Comparison of ENCODE assay signal across 20 cellular contexts in genomic region chr1:24507423-24507804, GRCh38. TPM values are rescaled to one million over a fixed set of nuclear protein-coding genes. Genes with fewer than 3 reads are reported as not detected.
DNase-seq lines count a peak whose midpoint lies in the region; ATAC-seq, FAIRE-seq and TF ChIP-seq lines count a peak whose summit lies in the region.
"Had no signal": no experiment of that assay in that cellular context is flagged by ENCODE, and none has a peak within 500 bp of the region (broad histone marks: within the 10 kb centered on the region; RNA-seq: fewer than 3 reads in every experiment).

No MANE protein-coding gene starts in this region.

- H4K12ac ChIP-seq in trophoblast cell (ENCODE audit: low read depth, low read length) = no peak overlapping the region

- H2BK20ac ChIP-seq in H1 (ENCODE audit: low read length) = no peak overlapping the region

- H2BK5ac ChIP-seq in H1 (ENCODE audit: low read depth, low read length) = no peak overlapping the region
- H2BK5ac ChIP-seq in trophoblast cell (ENCODE audit: low read depth, low read length, poor library complexity) = no peak overlapping the region

- no peak overlapping the region for H3K18ac ChIP-seq in H1 (ENCODE audit: extremely low read depth, low read length)
- H3K18ac ChIP-seq in trophoblast cell (ENCODE audit: low read length) = no peak overlapping the region

- POLR2A ChIA-PET in activated CD8-positive, alpha-beta T cell treated with anti-CD3 and anti-CD28 coated beads, Interleukin-2, amount 10 ng/mL, durations not matched to agents 7 days and 5 days (lab: Charles Lee) = interaction anchor here (0.8 to 1.3 kb wide), 4 partner anchors 10 to 92 kb away, joined by 3 to 4 read pairs (median 4); partner anchors contain the start of gene NIPAL3
- POLR2A ChIA-PET in H1 (lab: Charles Lee; ENCODE audit: partially characterized antibody) = no interaction called here

- no peak for TF ChIP-seq RAD21 in H1 (IDR thresholded peaks at IDR 0.05 in 1 of 2, conservative IDR thresholded peaks at IDR 0.05 in 1 of 2; ENCODE audit: low read depth in 2 of 2, low read length in 2 of 2)

- CTCF ChIA-PET in activated CD8-positive, alpha-beta T cell treated with anti-CD3 and anti-CD28 coated beads, Interleukin-2, amount 10 ng/mL, durations not matched to agents 7 days and 5 days (lab: Charles Lee) = interaction anchor here (0.8 to 11.2 kb wide), 7 partner anchors 9 to 91 kb away, joined by 3 to 138 read pairs (median 5); partner anchors contain the start of genes NIPAL3 and STPG1
- CTCF ChIA-PET in H1 (lab: Charles Lee; ENCODE audit: partially characterized antibody) = interaction anchor here (3.7 kb wide), 1 partner anchor 19 kb away, joined by 18 read pairs; no protein-coding TSS in a partner anchor

- TF ChIP-seq POLR2A in H1 (IDR thresholded peaks at IDR 0.05; ENCODE audit: control extremely low read depth in 1 of 2, low read depth in 2 of 2, low read length in 2 of 2) = no peak
- no peak for TF ChIP-seq POLR2A in stomach (IDR thresholded peaks at IDR 0.05)

- H3K79me2 ChIP-seq in H1 (ENCODE audit: control insufficient read depth in 1 of 2, insufficient read depth in 2 of 2, low read length in 2 of 2) (no peaks in the 10 kb centered on the region; a peak in 1 of 4 replicates), trophoblast cell (ENCODE audit: control insufficient read depth, insufficient read depth, low read length, poor library complexity) (peaks cover 4% of the 10 kb centered on the region)

- no peak overlapping the region for H3K27ac ChIP-seq in H1 (ENCODE audit: low read depth, low read length)
- peak overlapping the region; percentile 20 to 81 (median 56) for H3K27ac ChIP-seq in stomach
- H3K27ac ChIP-seq in trophoblast cell (ENCODE audit: low read depth, low read length) = no peak overlapping the region
- H3K27ac ChIP-seq: lower lobe of right lung, PC-9, right atrium auricular region had no signal

- no peak overlapping the region for H3K56ac ChIP-seq in H1 (replicated peaks; ENCODE audit: insufficient read length, low read depth, low read length)

- H3K4me2 ChIP-seq in H1 (ENCODE audit: insufficient read depth in 1 of 2, low read depth in 2 of 2, low read length in 2 of 2) = no peak overlapping the region; a peak in 2 of 4 replicates
- H3K4me2 ChIP-seq in trophoblast cell (ENCODE audit: low read length) = no peak overlapping the region
- H3K4me2 ChIP-seq: PC-9 had no signal

- H3K4me3 ChIP-seq in H1 (ENCODE audit: extremely low read depth in 1 of 4, insufficient read depth in 2 of 4, low read depth in 3 of 4, low read length in 4 of 4) (no peak overlapping the region), stomach (no peak overlapping the region), trophoblast cell (ENCODE audit: low read depth, low read length) (no peak overlapping the region)
- H3K4me3 ChIP-seq: lower lobe of right lung, MG63, PC-9, right atrium auricular region had no signal

- peaks cover 4% of the 10 kb centered on the region; the same call in 1 of the 2 replicates for H3K23me2 ChIP-seq in H1 (ENCODE audit: low read depth, low read length)

- H3K79me1 ChIP-seq in H1 (ENCODE audit: low read depth, low read length) = no peaks in the 10 kb centered on the region
- H3K79me1 ChIP-seq in trophoblast cell (ENCODE audit: low read length) = peaks cover 8% of the 10 kb centered on the region

- no peak overlapping the region for H2BK15ac ChIP-seq in H1 (ENCODE audit: low read length)

- intact Hi-C loops in natural killer cell (cut with micrococcal nuclease) = no loop called here
- intact Hi-C loops in stomach (cut with DNase I; ENCODE audit: low total_unique reads) = no loop called here

- H3K4ac ChIP-seq in H1 (replicated peaks; ENCODE audit: insufficient read length, low read depth, low read length) (no peak overlapping the region), trophoblast cell (ENCODE audit: low read depth, low read length) (no peak overlapping the region)

- peaks cover 3 to 14% of the 10 kb centered on the region in 2 donors for H3K4me1 Mint-ChIP-seq in natural killer cell treated with Interleukin-12 subunit alpha and Interleukin-12 subunit beta and Interleukin-15 and Interleukin-18, amount 100 ng/mL, for 72 hours (ENCODE audit: low read depth in 2 of 2)
- H3K4me1 Mint-ChIP-seq in natural killer cell = peaks cover 6 to 11% of the 10 kb centered on the region in 2 donors
- peaks cover 64% of the 10 kb centered on the region for H3K4me1 Mint-ChIP-seq in activated CD8-positive, alpha-beta T cell treated with anti-CD3 and anti-CD28 coated beads, Interleukin-2, amount 10 ng/mL, durations not matched to agents 7 days and 5 days (ENCODE audit: low read depth)

- no peaks in the 10 kb centered on the region for H4K20me1 ChIP-seq in H1 (replicated peaks in 1 of 2; ENCODE audit: control insufficient read depth in 1 of 2, insufficient read depth in 2 of 2, low read length in 2 of 2)

- WGBS in H1 (ENCODE audit: extremely low coverage in 1 of 2, insufficient coverage in 1 of 2, insufficient read length in 1 of 2, insufficient replicate concordance in 2 of 2, low coverage in 1 of 2, low lambda C conversion rate in 2 of 2, missing lambda C conversion rate in 1 of 2), 2 experiments = 92% methylated on average over 5 of the region's 5 CpGs; no CpG with 5 or more reads in 1 of the 2 experiments
- WGBS in stomach, 5 donors = 54 to 68% (median 63%) methylated on average over 5 of the region's 5 CpGs
- WGBS in trophoblast cell (ENCODE audit: extremely low coverage, insufficient coverage, insufficient read length) = no CpG with 5 or more reads among the region's 5 CpGs

- TF ChIP-seq EP300 in H1 (IDR thresholded peaks at IDR 0.05; ENCODE audit: borderline replicate concordance in 1 of 2, low read depth in 2 of 2, low read length in 2 of 2) = no peak
- no peak for TF ChIP-seq EP300 in stomach (IDR thresholded peaks at IDR 0.05)

- no peaks in the 10 kb centered on the region for H3K36me3 Mint-ChIP-seq in natural killer cell treated with Interleukin-12 subunit alpha and Interleukin-12 subunit beta and Interleukin-15 and Interleukin-18, amount 100 ng/mL, for 72 hours
- no peaks in the 10 kb centered on the region for H3K36me3 Mint-ChIP-seq in natural killer cell
- H3K36me3 Mint-ChIP-seq in activated CD8-positive, alpha-beta T cell treated with anti-CD3 and anti-CD28 coated beads, Interleukin-2, amount 10 ng/mL, durations not matched to agents 7 days and 5 days (ENCODE audit: low read depth) = peaks cover 62% of the 10 kb centered on the region

- H4K8ac ChIP-seq in H1 (ENCODE audit: extremely low read depth, insufficient read depth, low read length) (no peak overlapping the region), trophoblast cell (ENCODE audit: low read depth, low read length) (no peak overlapping the region)

- 0 out of 2 replicates have a peak overlapping the region, but pooled peaks have one; percentile 5 for H2BK12ac ChIP-seq in H1 (ENCODE audit: low read depth, low read length)
- H2BK12ac ChIP-seq in trophoblast cell (ENCODE audit: low read length) = no peak overlapping the region

- no peaks in the 10 kb centered on the region for H3K9me3 Mint-ChIP-seq in natural killer cell treated with Interleukin-12 subunit alpha and Interleukin-12 subunit beta and Interleukin-15 and Interleukin-18, amount 100 ng/mL, for 72 hours
- H3K9me3 Mint-ChIP-seq in natural killer cell = no peaks in the 10 kb centered on the region
- H3K9me3 Mint-ChIP-seq in activated CD8-positive, alpha-beta T cell treated with anti-CD3 and anti-CD28 coated beads, Interleukin-2, amount 10 ng/mL, durations not matched to agents 7 days and 5 days (ENCODE audit: insufficient read depth) = no peaks in the 10 kb centered on the region
- H3K9me3 Mint-ChIP-seq: neural crest cell had no signal

- H3K14ac ChIP-seq in H1 (ENCODE audit: insufficient read length) = no peak overlapping the region
- H3K14ac ChIP-seq in trophoblast cell (ENCODE audit: low read length) = no peak overlapping the region

- no peak overlapping the region for H3K27ac Mint-ChIP-seq in natural killer cell treated with Interleukin-12 subunit alpha and Interleukin-12 subunit beta and Interleukin-15 and Interleukin-18, amount 100 ng/mL, for 72 hours
- H3K27ac Mint-ChIP-seq in natural killer cell = no peak overlapping the region
- H3K27ac Mint-ChIP-seq in activated CD8-positive, alpha-beta T cell treated with anti-CD3 and anti-CD28 coated beads, Interleukin-2, amount 10 ng/mL, durations not matched to agents 7 days and 5 days = peak overlapping the region; percentile 91

- H2BK120ac ChIP-seq in H1 (replicated peaks; ENCODE audit: low read depth, low read length) = no peak overlapping the region
- H2BK120ac ChIP-seq in trophoblast cell (ENCODE audit: insufficient read depth, low read length, poor library complexity) = no peak overlapping the region

- peaks cover 55 to 63% of the 10 kb centered on the region in 2 donors for H3K27me3 Mint-ChIP-seq in natural killer cell treated with Interleukin-12 subunit alpha and Interleukin-12 subunit beta and Interleukin-15 and Interleukin-18, amount 100 ng/mL, for 72 hours
- H3K27me3 Mint-ChIP-seq in natural killer cell (ENCODE audit: low read depth in 2 of 2) = peaks cover 62 to 76% of the 10 kb centered on the region in 2 donors
- no peaks in the 10 kb centered on the region for H3K27me3 Mint-ChIP-seq in activated CD8-positive, alpha-beta T cell treated with anti-CD3 and anti-CD28 coated beads, Interleukin-2, amount 10 ng/mL, durations not matched to agents 7 days and 5 days (ENCODE audit: low read depth)

- no peak for ATAC-seq in natural killer cell treated with Interleukin-12 subunit alpha and Interleukin-12 subunit beta and Interleukin-15 and Interleukin-18, amount 100 ng/mL, for 72 hours
- no peak for ATAC-seq in natural killer cell
- ATAC-seq in activated CD8-positive, alpha-beta T cell treated with anti-CD3 and anti-CD28 coated beads, Interleukin-2, amount 10 ng/mL, durations not matched to agents 7 days and 5 days = no peak
- no peak for ATAC-seq in GM21529 (IDR thresholded peaks at IDR 0.05; ENCODE audit: unreplicated experiment)
- no peak for ATAC-seq in HG03460 (IDR thresholded peaks at IDR 0.05; ENCODE audit: unreplicated experiment)
- ATAC-seq: lower lobe of right lung, SK-N-SH treated with all-trans-retinoic acid at 6 μM for 48 hours had no signal

- no peak overlapping the region for H4K5ac ChIP-seq in H1 (ENCODE audit: insufficient read length, low read depth, low read length)

- no peak for FAIRE-seq in H1 (lab: Jason Lieb, UNC)
- FAIRE-seq: bronchial epithelial cell, endometrium had no signal

- H3K9ac ChIP-seq in H1 (replicated peaks in 1 of 4; ENCODE audit: extremely low read depth in 1 of 4, low read depth in 3 of 4, low read length in 3 of 4) = no peak overlapping the region
- H3K9ac ChIP-seq in trophoblast cell (ENCODE audit: low read length) = no peak overlapping the region

- no peak overlapping the region for H2AFZ ChIP-seq in H1 (ENCODE audit: low read length)
- H2AFZ ChIP-seq in trophoblast cell (ENCODE audit: insufficient read depth, low read length, poor library complexity) = no peak overlapping the region
- H2AFZ ChIP-seq: PC-9 had no signal

- no peaks in the 10 kb centered on the region for H3K9me3 ChIP-seq in H1 (ENCODE audit: insufficient read depth in 2 of 2, low read depth in 1 of 2, low read length in 1 of 2)
- H3K9me3 ChIP-seq in stomach = no peaks in the 10 kb centered on the region
- no peaks in the 10 kb centered on the region for H3K9me3 ChIP-seq in trophoblast cell (ENCODE audit: insufficient read depth, low read depth, low read length)
- H3K9me3 ChIP-seq: lower lobe of right lung, MG63, right atrium auricular region had no signal

- H3K4me1 ChIP-seq in H1 (replicated peaks in 1 of 4; ENCODE audit: control insufficient read depth in 3 of 4, insufficient read depth in 4 of 4, low read length in 3 of 4) (peaks cover 0 to 15% (median 12%) of the 10 kb centered on the region in 4 experiments; a peak in 6 of 7 replicates), stomach (peaks cover 14 to 54% (median 34%) of the 10 kb centered on the region in 4 donors), trophoblast cell (ENCODE audit: control insufficient read depth in 1 of 2, insufficient read depth in 2 of 2, low read length in 2 of 2) (no peaks in the 10 kb centered on the region)

- no peak overlapping the region for H2AK5ac ChIP-seq in H1 (ENCODE audit: low read depth, low read length)
- H2AK5ac ChIP-seq in trophoblast cell (ENCODE audit: low read length) = no peak overlapping the region

- H3K36me3 ChIP-seq in H1 (ENCODE audit: control insufficient read depth in 2 of 4, insufficient read depth in 4 of 4, low read length in 3 of 4) (no peaks in the 10 kb centered on the region), stomach (no peaks in the 10 kb centered on the region), trophoblast cell (ENCODE audit: control insufficient read depth in 1 of 2, insufficient read depth in 2 of 2, low read length in 2 of 2) (no peaks in the 10 kb centered on the region)
- H3K36me3 ChIP-seq: lower lobe of right lung, MG63, right atrium auricular region had no signal

- H3K23ac ChIP-seq in H1 (ENCODE audit: insufficient read length) = no peak overlapping the region
- H3K23ac ChIP-seq in trophoblast cell (ENCODE audit: low read length) = no peak overlapping the region

- peak overlapping the region; percentile 32 for H3K4me3 Mint-ChIP-seq in natural killer cell treated with Interleukin-12 subunit alpha and Interleukin-12 subunit beta and Interleukin-15 and Interleukin-18, amount 100 ng/mL, for 72 hours
- H3K4me3 Mint-ChIP-seq in natural killer cell = no peak overlapping the region
- peak overlapping the region; percentile 68 for H3K4me3 Mint-ChIP-seq in activated CD8-positive, alpha-beta T cell treated with anti-CD3 and anti-CD28 coated beads, Interleukin-2, amount 10 ng/mL, durations not matched to agents 7 days and 5 days
- H3K4me3 Mint-ChIP-seq: neural crest cell had no signal

- H3K27me3 ChIP-seq in H1 (replicated peaks in 1 of 4; ENCODE audit: control insufficient read depth in 3 of 4, extremely low read depth in 1 of 4, insufficient read depth in 3 of 4, low read length in 3 of 4) (peaks cover 0 to 7% (median 0%) of the 10 kb centered on the region in 4 experiments; a peak in 3 of 7 replicates), stomach (no peaks in the 10 kb centered on the region), trophoblast cell (ENCODE audit: insufficient read depth, low read length) (no peaks in the 10 kb centered on the region)
- H3K27me3 ChIP-seq: MG63, right atrium auricular region had no signal

- H4K91ac ChIP-seq in H1 (replicated peaks; ENCODE audit: insufficient read length, low read length) = no peak overlapping the region
- H4K91ac ChIP-seq in trophoblast cell (ENCODE audit: low read depth, low read length) = no peak overlapping the region

- no peak for TF ChIP-seq CTCF in natural killer cell (IDR thresholded peaks at IDR 0.05)
- no peak for TF ChIP-seq CTCF in H1 (IDR thresholded peaks at IDR 0.05; ENCODE audit: control extremely low read depth in 1 of 3, insufficient read depth in 1 of 3, low read depth in 1 of 3, low read length in 3 of 3)
- no peak for TF ChIP-seq CTCF in stomach (IDR thresholded peaks at IDR 0.05)

- no peak for DNase-seq in natural killer cell treated with Interleukin-12 subunit alpha and Interleukin-12 subunit beta and Interleukin-15 and Interleukin-18, amount 100 ng/mL, for 72 hours (ENCODE audit: low spot score)
- DNase-seq in natural killer cell = no peak
- peak; percentile 38 for DNase-seq in activated CD8-positive, alpha-beta T cell treated with anti-CD3 and anti-CD28 coated beads, Interleukin-2, amount 10 ng/mL, durations not matched to agents 7 days and 5 days
- DNase-seq in H1 (ENCODE audit: low read depth in 1 of 2, low spot score in 2 of 2) = no peak
- no peak for DNase-seq in stomach
- DNase-seq in trophoblast cell = no peak
- DNase-seq: foreskin melanocyte; lower lobe of right lung; MG63; NCI-H1930; NCI-H510A treated with DMSO at 0.1 percent for 48 hours; PC-9; stimulated activated CD4-positive, alpha-beta T cell treated with anti-CD3 and anti-CD28 coated beads, Interleukin-1b, Interleukin-23, amount 100 ng/mL, for 48 hours had no signal

RNA-seq across cellular contexts. Expression of gene RCAN3, which starts 4.8 kb away (rescaled TPM):
- total RNA-seq in natural killer cell treated with Interleukin-12 subunit alpha and Interleukin-12 subunit beta and Interleukin-15 and Interleukin-18, amount 100 ng/mL, for 72 hours = 1 to 10 TPM; 1.9 to 2.7 TPM
- 1 to 10 TPM; 4.5 to 8.1 (median 7.9) TPM for total RNA-seq in natural killer cell
- total RNA-seq in activated CD8-positive, alpha-beta T cell treated with anti-CD3 and anti-CD28 coated beads, Interleukin-2, amount 10 ng/mL, durations not matched to agents 7 days and 5 days = 10 to 100 TPM; 63.7 to 65.6 TPM
- total RNA-seq in H1 (2021; fragmentation: NEBNext Ultra II Directional; extraction: Animal tissue kit (Norgen Biotek cat#: 25700)) = 15.2 and 16.6 TPM in 2 replicates
- polyA plus RNA-seq in H1 (2011; rRNA removed) = 5.6 and 5.9 TPM in 2 replicates
- polyA plus RNA-seq in H1 (2011; cell fraction: cytosol; rRNA removed) = 7.1 TPM
- 6.4 TPM for polyA plus RNA-seq in H1 (2011; cell fraction: nucleus; rRNA removed)
- 5.4 to 12.8 TPM (median 7.1 TPM) in 4 replicates for polyA plus RNA-seq in H1 (2012, experiment 1 of 2)
- 2.1 TPM for polyA plus RNA-seq in H1 (2012, experiment 2 of 2)
- 8.2 TPM for polyA plus RNA-seq in H1 (2013, experiment 1 of 2)
- 9.0 TPM for polyA plus RNA-seq in H1 (2013, experiment 2 of 2)
- polyA minus RNA-seq in H1 (2011; rRNA and poly(A)+ RNA removed) = 11.2 and 12.2 TPM in 2 replicates
- 7.3 TPM for polyA minus RNA-seq in H1 (2011; cell fraction: cytosol; rRNA and poly(A)+ RNA removed)
- polyA minus RNA-seq in H1 (2011; cell fraction: nucleus; rRNA and poly(A)+ RNA removed) = 4.9 TPM
- 10 to 100 TPM in 2 of 5 donors, 1 to 10 TPM in 3; 2.9 to 52.0 (median 9.3) TPM for total RNA-seq in stomach
- polyA plus RNA-seq in stomach = 10 to 100 TPM in 1 of 3 donors, 1 to 10 TPM in 2; 5.7 to 10.7 (median 5.9) TPM
- polyA plus RNA-seq in trophoblast cell (2013) = 22.6 and 23.6 TPM in 2 replicates

RNA-seq across cellular contexts. Expression of gene NCMAP, which starts 48.5 kb away (rescaled TPM):
- total RNA-seq in natural killer cell treated with Interleukin-12 subunit alpha and Interleukin-12 subunit beta and Interleukin-15 and Interleukin-18, amount 100 ng/mL, for 72 hours = not detected
- total RNA-seq in natural killer cell = not detected
- total RNA-seq in activated CD8-positive, alpha-beta T cell treated with anti-CD3 and anti-CD28 coated beads, Interleukin-2, amount 10 ng/mL, durations not matched to agents 7 days and 5 days = under 1 TPM in 1 of 2 experiments, not detected in 1; 0.05 TPM
- total RNA-seq in H1 (2021; fragmentation: NEBNext Ultra II Directional; extraction: Animal tissue kit (Norgen Biotek cat#: 25700)) = 0.21 and 0.39 TPM in 2 replicates
- polyA plus RNA-seq in H1 (2011; rRNA removed) = 0.14 and 0.21 TPM in 2 replicates
- polyA plus RNA-seq in H1 (2011; cell fraction: cytosol; rRNA removed) = 0.26 TPM
- polyA plus RNA-seq in H1 (2011; cell fraction: nucleus; rRNA removed) = 0.19 TPM
- polyA plus RNA-seq in H1 (2012, experiment 1 of 2) = 0.09 to 0.19 TPM (median 0.12 TPM) in 4 replicates
- 0.10 TPM for polyA plus RNA-seq in H1 (2012, experiment 2 of 2)
- 0.18 TPM for polyA plus RNA-seq in H1 (2013, experiment 1 of 2)
- polyA plus RNA-seq in H1 (2013, experiment 2 of 2) = 0.18 TPM
- polyA minus RNA-seq in H1 (2011; rRNA and poly(A)+ RNA removed) = 0.46 and 0.66 TPM in 2 replicates
- polyA minus RNA-seq in H1 (2011; cell fraction: cytosol; rRNA and poly(A)+ RNA removed) = not detected
- not detected for polyA minus RNA-seq in H1 (2011; cell fraction: nucleus; rRNA and poly(A)+ RNA removed)
- 1 to 10 TPM in 3 of 5 donors, under 1 TPM in 2; 0.29 to 9.3 (median 3.9) TPM for total RNA-seq in stomach
- 1 to 10 TPM; 2.4 to 5.0 (median 4.3) TPM for polyA plus RNA-seq in stomach
- polyA plus RNA-seq in trophoblast cell (2013) = 2.6 and 3.2 TPM in 2 replicates
- total RNA-seq: bronchial epithelial cell, neural crest cell had no signal

Comparison
In these comparisons a context has a peak if more than half of its experiments do, and no peak if none do; other contexts are left out.
1. H3K27ac ChIP-seq: peak in stomach (5 of 5); none in H1 (single experiment) and trophoblast cell (single experiment).